In the genomic region with DNA sequence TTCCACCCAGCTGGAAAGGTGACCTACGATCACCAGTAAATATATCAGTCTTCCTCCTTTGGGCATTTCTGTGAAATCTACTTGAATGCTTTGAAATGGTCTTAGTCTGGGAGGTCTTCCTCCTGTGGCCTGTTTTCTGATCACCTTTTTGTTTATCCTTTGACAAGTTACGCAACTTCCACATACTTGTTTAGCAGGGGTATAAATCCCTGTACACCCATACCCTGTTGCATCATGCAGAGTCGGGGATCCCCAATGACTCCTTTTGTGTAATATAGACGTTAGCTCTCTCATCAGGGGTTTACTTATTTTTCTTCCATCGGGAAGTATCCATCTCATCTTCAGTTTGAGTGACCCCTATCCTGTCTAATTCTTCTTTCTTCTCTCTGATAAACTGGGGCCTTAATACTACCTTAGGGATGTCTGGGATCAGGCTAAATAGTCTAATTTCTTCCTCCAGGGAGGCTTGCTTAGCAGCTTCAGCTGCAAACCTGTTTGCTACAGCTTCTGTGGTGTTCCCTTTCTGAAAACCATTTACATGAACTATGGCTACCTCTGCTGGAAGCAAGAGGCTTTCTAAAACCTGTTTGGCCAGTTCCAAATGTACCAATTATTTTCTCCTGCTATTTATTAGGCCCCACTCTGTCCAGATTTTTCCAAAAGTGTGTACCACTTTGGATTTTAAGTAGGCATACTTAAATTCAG, we compare ENCODE assay signal across 15 cellular contexts. TPM values are rescaled to one million over a fixed set of nuclear protein-coding genes. Genes with fewer than 3 reads are reported as not detected.
DNase-seq lines count a peak whose midpoint lies in the region; ATAC-seq and TF ChIP-seq lines count a peak whose summit lies in the region.
"Had no signal": no experiment of that assay in that cellular context is flagged by ENCODE, and none has a peak within 500 bp of the region (broad histone marks: within the 10 kb centered on the region; RNA-seq: fewer than 3 reads in every experiment).

No MANE protein-coding gene starts in this region.

- no peak for TF ChIP-seq EP300 in upper lobe of left lung (IDR thresholded peaks at IDR 0.05)

- H3K4me3 ChIP-seq in breast epithelium (no peak overlapping the region), upper lobe of left lung (no peak overlapping the region)

- no peaks in the 10 kb centered on the region for H3K4me1 ChIP-seq in breast epithelium
- H3K4me1 ChIP-seq in upper lobe of left lung = peaks cover 4 to 26% (median 15%) of the 10 kb centered on the region in 4 donors

- TF ChIP-seq CTCF in MCF 10A (IDR thresholded peaks at IDR 0.05; ENCODE audit: unreplicated experiment) (no peak), breast epithelium (IDR thresholded peaks at IDR 0.05) (no peak), endothelial cell (IDR thresholded peaks at IDR 0.05; ENCODE audit: unreplicated experiment) (no peak), upper lobe of left lung (IDR thresholded peaks at IDR 0.05) (peak in 1 of 6 experiments; percentile 20)

- H3K27ac Mint-ChIP-seq in MCF 10A (ENCODE audit: low read depth, unreplicated experiment) = peak overlapping the region; percentile 65
- H3K27ac Mint-ChIP-seq in endothelial cell (ENCODE audit: unreplicated experiment) = no peak overlapping the region
- H3K27ac Mint-ChIP-seq: activated CD8-positive, alpha-beta T cell treated with anti-CD3 and anti-CD28 coated beads, Interleukin-2, amount 10 ng/mL, durations not matched to agents 7 days and 5 days; activated T-helper 17 cell treated with anti-CD3 and anti-CD28 coated beads, Interleukin-2, amount 50 U/mL, for 72 hours had no signal

- H3K4me3 Mint-ChIP-seq in MCF 10A (ENCODE audit: unreplicated experiment) (peak overlapping the region; percentile 51), endothelial cell (ENCODE audit: unreplicated experiment) (peak overlapping the region; percentile 10)
- H3K4me3 Mint-ChIP-seq: activated CD8-positive, alpha-beta T cell treated with anti-CD3 and anti-CD28 coated beads, Interleukin-2, amount 10 ng/mL, durations not matched to agents 7 days and 5 days; activated T-helper 17 cell treated with anti-CD3 and anti-CD28 coated beads, Interleukin-2, amount 50 U/mL, for 72 hours had no signal

- H3K36me3 Mint-ChIP-seq in MCF 10A (ENCODE audit: insufficient read depth, unreplicated experiment) = peaks cover 5% of the 10 kb centered on the region
- peaks cover 20% of the 10 kb centered on the region for H3K36me3 Mint-ChIP-seq in endothelial cell (ENCODE audit: low read depth, unreplicated experiment)

- CTCF ChIA-PET in MCF 10A (lab: Yijun Ruan, JAX) = interaction anchor here (0.6 to 5.2 kb wide), 7 partner anchors 12 to 948 kb away, joined by 3 to 48 read pairs (median 4); no protein-coding TSS in a partner anchor

- peaks cover 0 to 8% of the 10 kb centered on the region in 2 donors for H3K9me3 ChIP-seq in breast epithelium
- H3K9me3 ChIP-seq in upper lobe of left lung = no peaks in the 10 kb centered on the region

- H3K36me3 ChIP-seq in breast epithelium = no peaks in the 10 kb centered on the region
- no peaks in the 10 kb centered on the region for H3K36me3 ChIP-seq in upper lobe of left lung

- H3K4me1 Mint-ChIP-seq in MCF 10A (ENCODE audit: insufficient read depth, unreplicated experiment) = peaks cover 35% of the 10 kb centered on the region
- no peaks in the 10 kb centered on the region for H3K4me1 Mint-ChIP-seq in endothelial cell (ENCODE audit: unreplicated experiment)

- WGBS in upper lobe of left lung, 2 donors = 60 to 88% methylated on average over 5 of the region's 5 CpGs

- H3K27me3 ChIP-seq in breast epithelium = no peaks in the 10 kb centered on the region
- H3K27me3 ChIP-seq in upper lobe of left lung = no peaks in the 10 kb centered on the region

- ATAC-seq in upper lobe of left lung (ENCODE audit: low FRiP score in 2 of 2) = peak in 1 of 2 donors; percentile 55
- no peak for ATAC-seq in HG02885 (IDR thresholded peaks at IDR 0.05; ENCODE audit: poor library complexity, unreplicated experiment)
- ATAC-seq: activated CD8-positive, alpha-beta T cell treated with anti-CD3 and anti-CD28 coated beads, Interleukin-2, amount 10 ng/mL, durations not matched to agents 7 days and 5 days had no signal

- peak overlapping the region in 1 of 2 donors; percentile 22 for H3K27ac ChIP-seq in breast epithelium
- H3K27ac ChIP-seq in upper lobe of left lung = peak overlapping the region in 3 of 4 donors; percentile 15 to 28 (median 23)

- H3K27me3 Mint-ChIP-seq in MCF 10A (ENCODE audit: insufficient read depth, unreplicated experiment) (no peaks in the 10 kb centered on the region), endothelial cell (ENCODE audit: unreplicated experiment) (no peaks in the 10 kb centered on the region)
- H3K27me3 Mint-ChIP-seq: activated T-helper 17 cell treated with anti-CD3 and anti-CD28 coated beads, Interleukin-2, amount 50 U/mL, for 72 hours had no signal

- no peaks in the 10 kb centered on the region for H3K9me3 Mint-ChIP-seq in MCF 10A (ENCODE audit: unreplicated experiment)
- H3K9me3 Mint-ChIP-seq in endothelial cell (ENCODE audit: unreplicated experiment) = peaks cover 5% of the 10 kb centered on the region

- TSS peak; percentile 26 for BruUV-seq in MCF 10A (replicated peaks; lab: Mats Ljungman, UMichigan)

- POLR2A ChIA-PET in MCF 10A (lab: Yijun Ruan, JAX) = interaction anchor here (0.6 to 1.9 kb wide), 5 partner anchors 9 to 163 kb away, joined by 3 to 15 read pairs (median 3); no protein-coding TSS in a partner anchor

- intact Hi-C loops in MCF 10A (cut with micrococcal nuclease) = no loop called here
- intact Hi-C loops in breast epithelium (cut with DNase I; ENCODE audit: low total_unique reads) = no loop called here

- TF ChIP-seq POLR2A in breast epithelium (IDR thresholded peaks at IDR 0.05) = no peak
- no peak for TF ChIP-seq POLR2A in upper lobe of left lung (IDR thresholded peaks at IDR 0.05)

- DNase-seq in MCF 10A (ENCODE audit: unreplicated experiment) = peak; percentile 71
- no peak for DNase-seq in breast epithelium (ENCODE audit: low spot score in 2 of 2)
- DNase-seq in NCI-H510A (lab: John Stamatoyannopoulos, UW) = peak; percentile 43
- no peak for DNase-seq in endothelial cell (ENCODE audit: low spot score)
- DNase-seq in upper lobe of left lung = peak in 1 of 2 donors; percentile 42
- no peak for DNase-seq in NCI-H82 treated with DMSO at 0.1 percent for 48 hours (lab: John Stamatoyannopoulos, UW; ENCODE audit: unreplicated experiment)
- DNase-seq in iPS-NIHi11 (ENCODE audit: low spot score) = no peak
- DNase-seq: activated CD8-positive, alpha-beta T cell treated with anti-CD3 and anti-CD28 coated beads, Interleukin-2, amount 10 ng/mL, durations not matched to agents 7 days and 5 days; foreskin melanocyte; GDM1; left cardiac atrium; NCI-H1048; occipital lobe had no signal

RNA-seq across cellular contexts. Expression of gene MAPK8, which starts 25.8 kb away (rescaled TPM):
- 48.9 and 52.9 TPM in 2 replicates for total RNA-seq in MCF 10A (2022)
- 100 to 1,000 TPM in 1 of 3 donors, 10 to 100 TPM in 2; 52.5 to 108 (median 74.1) TPM for total RNA-seq in breast epithelium
- 53.7 TPM for total RNA-seq in endothelial cell (ENCODE audit: unreplicated experiment)
- total RNA-seq in upper lobe of left lung = 10 to 100 TPM; 33.6 to 61.6 (median 46.6) TPM

RNA-seq across cellular contexts. Expression of gene FRMPD2, which starts 57.8 kb away (rescaled TPM):
- total RNA-seq in MCF 10A (2022) (0.98 and 1.3 TPM in 2 replicates), breast epithelium (1 to 10 TPM in 2 of 3 donors, not detected in 1; 1.9 to 4.6 TPM), endothelial cell (ENCODE audit: unreplicated experiment) (not detected), upper lobe of left lung (10 to 100 TPM in 2 of 6 donors, 1 to 10 TPM in 3, under 1 TPM in 1; 0.23 to 38.6 (median 5.6) TPM)
- total RNA-seq: activated CD8-positive, alpha-beta T cell treated with anti-CD3 and anti-CD28 coated beads, Interleukin-2, amount 10 ng/mL, durations not matched to agents 7 days and 5 days had no signal

Comparison
In these comparisons a context has a peak if more than half of its experiments do, and no peak if none do; other contexts are left out.
1. DNase-seq: peak in MCF 10A (single experiment) and NCI-H510A (single experiment); none in breast epithelium (0 of 2), endothelial cell (single experiment), NCI-H82 treated with DMSO at 0.1 percent for 48 hours (single experiment) and iPS-NIHi11 (single experiment).